Comparison of ENCODE assay signal across 20 cellular contexts in genomic region chr22:27094633-27095308, GRCh38.
DNase-seq lines count a peak whose midpoint lies in the region; ATAC-seq lines count a peak whose summit lies in the region.
"Had no signal": no experiment of that assay in that cellular context is flagged by ENCODE, and none has a peak within 500 bp of the region (broad histone marks: within the 10 kb centered on the region; RNA-seq: fewer than 3 reads in every experiment).

No MANE protein-coding gene starts in this region.

- intact Hi-C loops in sciatic nerve (cut with DNase I) = no loop called here

- DNase-seq in GM03348 (ENCODE audit: low spot score) (peak; percentile 87), astrocyte of the hippocampus (ENCODE audit: low read depth, low spot score) (peak; percentile 79), fibroblast of the conjunctiva (ENCODE audit: low read depth) (peak; percentile 14), sciatic nerve (ENCODE audit: low spot score) (no peak), NCI-H82 treated with DMSO at 0.1 percent for 48 hours (lab: John Stamatoyannopoulos, UW; ENCODE audit: unreplicated experiment) (no peak), hypothalamus (lab: John Stamatoyannopoulos, UW) (no peak)
- no peak for DNase-seq in activated T-cell treated with anti-CD3 and anti-CD28 coated beads, Interleukin-2, amount 50 U/mL, for 1 hour
- DNase-seq: activated CD4-positive, alpha-beta memory T cell treated with anti-CD3 and anti-CD28 coated beads, Interleukin-2, amount 10 ng/mL, durations not matched to agents 7 days and 5 days; activated gamma-delta T cell treated with Interleukin-2 at 50 U/mL for 16 hours; activated T-cell treated with anti-CD3 and anti-CD28 coated beads for 4 hours; adrenal gland; CD4-positive, alpha-beta T cell; DMS53; NCI-H2171; NCI-H774; pancreas; right lobe of liver; substantia nigra had no signal

- peak; percentile 85 for ATAC-seq in sciatic nerve
- ATAC-seq in GM21717 (IDR thresholded peaks at IDR 0.05; ENCODE audit: unreplicated experiment) = no peak
- ATAC-seq: activated CD4-positive, CD25-positive, alpha-beta regulatory T cell treated with anti-CD3 and anti-CD28 coated beads, Interleukin-2, amount 50 U/mL, for 24 hours; pancreas had no signal

Comparison
In these comparisons a context has a peak if more than half of its experiments do, and no peak if none do; other contexts are left out.
1. DNase-seq: peak in GM03348 (single experiment), astrocyte of the hippocampus (single experiment) and fibroblast of the conjunctiva (single experiment); none in sciatic nerve (single experiment), activated T-cell treated with anti-CD3 and anti-CD28 coated beads, Interleukin-2, amount 50 U/mL, for 1 hour (single experiment), NCI-H82 treated with DMSO at 0.1 percent for 48 hours (single experiment) and hypothalamus (0 of 51).